7 cellular contexts compared by ENCODE assay signal in the genomic region with DNA sequence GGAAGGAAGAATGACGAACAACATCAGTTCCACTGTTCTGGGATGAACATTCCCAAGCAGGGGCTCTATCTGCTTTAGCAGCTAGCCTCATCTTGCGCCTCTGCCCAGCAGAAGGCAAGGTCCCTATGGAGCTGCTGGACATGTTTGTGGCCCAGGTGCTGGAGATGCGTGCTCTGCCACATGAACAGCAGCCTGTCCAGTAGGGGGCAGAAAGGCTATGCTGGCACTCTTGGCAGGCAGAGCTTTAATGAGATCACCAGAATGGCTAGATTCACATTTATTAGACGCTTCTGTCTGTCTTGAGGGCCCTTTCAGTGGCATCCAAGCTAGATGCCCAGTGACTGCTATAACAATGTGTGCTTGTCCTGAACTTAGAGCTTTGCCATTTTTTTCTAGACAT.
DNase-seq lines count a peak whose midpoint lies in the region; TF ChIP-seq lines count a peak whose summit lies in the region.

No MANE protein-coding gene starts in this region.

- H3K27me3 ChIP-seq in adipocyte (replicated peaks; ENCODE audit: control insufficient read depth, insufficient read depth, low read length) (no peaks in the 10 kb centered on the region), ascending aorta (no peaks in the 10 kb centered on the region)

- H3K9me3 ChIP-seq in adipocyte (ENCODE audit: control insufficient read depth, low read length) (no peaks in the 10 kb centered on the region), ascending aorta (no peaks in the 10 kb centered on the region)

- TF ChIP-seq CTCF in GM10248 (IDR thresholded peaks at IDR 0.05; ENCODE audit: control extremely low read depth, extremely low read depth, low read depth, missing control alignments), result peak; percentile 11
- TF ChIP-seq CTCF in ascending aorta (IDR thresholded peaks at IDR 0.05), result no peak

- intact Hi-C loops in ascending aorta (cut with DNase I), result no loop called here

- H3K4me3 ChIP-seq in adipocyte (ENCODE audit: low read length), result no peak overlapping the region
- no peak overlapping the region for H3K4me3 ChIP-seq in ascending aorta

- CTCF ChIA-PET in GM10248 (lab: Yijun Ruan, JAX), result no interaction called here

- DNase-seq in GM10248 (ENCODE audit: extremely low spot score) (peak; percentile 7), HuH-7 (ENCODE audit: low spot score) (peak; percentile 23), adipocyte (ENCODE audit: low read depth) (peak; percentile 7), kidney tubule cell (ENCODE audit: low spot score) (peak; percentile 55), COR-L47 (lab: John Stamatoyannopoulos, UW) (no peak), ascending aorta (ENCODE audit: low spot score in 2 of 2) (no peak)
- no peak for DNase-seq in activated naive CD4-positive, alpha-beta T cell treated with Interleukin-2 at 50 U/mL for 16 hours

- no peaks in the 10 kb centered on the region for H3K4me1 ChIP-seq in adipocyte (ENCODE audit: control insufficient read depth, insufficient read depth, low read length)
- H3K4me1 ChIP-seq in ascending aorta, result no peaks in the 10 kb centered on the region

- no peak overlapping the region for H3K27ac ChIP-seq in ascending aorta

- H3K9ac ChIP-seq in adipocyte (ENCODE audit: low read length), result no peak overlapping the region

- no peaks in the 10 kb centered on the region for H3K36me3 ChIP-seq in adipocyte (ENCODE audit: control insufficient read depth, insufficient read depth, low read length, severe bottlenecking)
- no peaks in the 10 kb centered on the region for H3K36me3 ChIP-seq in ascending aorta

- POLR2A ChIA-PET in GM10248 (lab: Yijun Ruan, JAX), result no interaction called here

Comparison
In these comparisons a context has a peak if more than half of its experiments do, and no peak if none do; other contexts are left out.
1. DNase-seq: peak in GM10248 (single experiment), HuH-7 (single experiment), adipocyte (single experiment) and kidney tubule cell (single experiment); none in COR-L47 (single experiment), activated naive CD4-positive, alpha-beta T cell treated with Interleukin-2 at 50 U/mL for 16 hours (single experiment) and ascending aorta (0 of 2).